In the genomic region with DNA sequence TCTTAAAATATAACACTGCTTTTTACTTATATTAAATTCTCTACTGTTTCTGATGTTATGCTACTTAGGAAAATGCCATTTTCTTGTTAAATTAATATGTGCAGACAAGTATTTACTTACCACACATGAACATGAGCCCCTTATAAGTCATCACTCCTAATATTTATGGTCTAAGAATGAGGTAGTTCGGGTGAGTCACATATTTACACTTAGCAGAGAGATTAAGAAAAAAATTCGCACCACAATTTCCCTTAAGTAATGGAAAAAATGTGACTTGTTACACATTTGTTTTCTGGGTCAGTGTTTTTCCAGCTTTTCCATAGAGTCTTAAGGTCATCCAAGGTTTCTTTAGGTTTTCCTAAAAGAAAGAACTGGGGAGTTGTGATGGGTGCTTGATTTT, we compare ENCODE assay signal across 11 cellular contexts.
DNase-seq lines count a peak whose midpoint lies in the region; ATAC-seq and TF ChIP-seq lines count a peak whose summit lies in the region.
"Had no signal": no experiment of that assay in that cellular context is flagged by ENCODE, and none has a peak within 500 bp of the region (broad histone marks: within the 10 kb centered on the region; RNA-seq: fewer than 3 reads in every experiment).

No MANE protein-coding gene starts in this region.

- H3K27ac ChIP-seq in muscle layer of colon (ENCODE audit: low read depth, low read length) = peak overlapping the region; percentile 64
- H3K27ac ChIP-seq in uterus = peak overlapping the region; percentile 92 to 95

- H3K36me3 ChIP-seq in muscle layer of colon (ENCODE audit: insufficient read depth, low read length) (no peaks in the 10 kb centered on the region), uterus (no peaks in the 10 kb centered on the region)

- H3K9me3 ChIP-seq in muscle layer of colon (ENCODE audit: low read length) (no peaks in the 10 kb centered on the region), uterus (no peaks in the 10 kb centered on the region)

- intact Hi-C loops in uterus (cut with DNase I; ENCODE audit: low total_unique reads) = loop anchor here (10.0 kb wide), 1 partner anchor 62 kb away; no protein-coding TSS in a partner anchor

- DNase-seq in OCI-M1 (lab: John Stamatoyannopoulos, UW) = peak; percentile 23
- DNase-seq in uterus = no peak
- DNase-seq in G401 (ENCODE audit: low spot score) = no peak
- DNase-seq: activated T-cell treated with anti-CD3 and anti-CD28 coated beads, Interleukin-2, amount 50 U/mL, for 24 hours; H9; NCI-H1436 treated with DMSO at 0.1 percent for 48 hours; stimulated activated naive B cell treated with anti-CD40 and anti-IgM and Interleukin-4, amounts not matched to agents 10 μg/mL and 1 μg/mL and 100 μg/mL, for 72 hours had no signal

- H3K4me3 ChIP-seq in muscle layer of colon (ENCODE audit: low read depth in 1 of 2, low read length in 2 of 2) (no peak overlapping the region), uterus (no peak overlapping the region)

- TF ChIP-seq CTCF in uterus (IDR thresholded peaks at IDR 0.05) = no peak

- ATAC-seq in esophagus mucosa = peak; percentile 36
- no peak for ATAC-seq in GM18520 (IDR thresholded peaks at IDR 0.05; ENCODE audit: unreplicated experiment)
- no peak for ATAC-seq in GM19463 (IDR thresholded peaks at IDR 0.05; ENCODE audit: unreplicated experiment)
- ATAC-seq: stimulated activated naive B cell treated with anti-CD40 and anti-IgM and Interleukin-4, amounts not matched to agents 10 μg/mL and 1 μg/mL and 100 μg/mL, for 72 hours had no signal

- H3K4me1 ChIP-seq in muscle layer of colon (ENCODE audit: insufficient read depth, low read length) (peaks cover 70% of the 10 kb centered on the region), uterus (peaks cover 17 to 38% of the 10 kb centered on the region in 2 donors)

- H3K9ac ChIP-seq in muscle layer of colon (ENCODE audit: low read length) = no peak overlapping the region

- no peaks in the 10 kb centered on the region for H3K27me3 ChIP-seq in muscle layer of colon (ENCODE audit: control insufficient read depth in 1 of 2, insufficient read depth in 2 of 2, low read length in 2 of 2)
- H3K27me3 ChIP-seq in uterus = no peaks in the 10 kb centered on the region

- in situ Hi-C loops in G401 (cut with HindIII; ENCODE audit: low sequenced_read_pairs) = no loop called here

- no peak for TF ChIP-seq POLR2A in uterus (IDR thresholded peaks at IDR 0.05)
